9 cellular contexts compared by ENCODE assay signal in the genomic region with DNA sequence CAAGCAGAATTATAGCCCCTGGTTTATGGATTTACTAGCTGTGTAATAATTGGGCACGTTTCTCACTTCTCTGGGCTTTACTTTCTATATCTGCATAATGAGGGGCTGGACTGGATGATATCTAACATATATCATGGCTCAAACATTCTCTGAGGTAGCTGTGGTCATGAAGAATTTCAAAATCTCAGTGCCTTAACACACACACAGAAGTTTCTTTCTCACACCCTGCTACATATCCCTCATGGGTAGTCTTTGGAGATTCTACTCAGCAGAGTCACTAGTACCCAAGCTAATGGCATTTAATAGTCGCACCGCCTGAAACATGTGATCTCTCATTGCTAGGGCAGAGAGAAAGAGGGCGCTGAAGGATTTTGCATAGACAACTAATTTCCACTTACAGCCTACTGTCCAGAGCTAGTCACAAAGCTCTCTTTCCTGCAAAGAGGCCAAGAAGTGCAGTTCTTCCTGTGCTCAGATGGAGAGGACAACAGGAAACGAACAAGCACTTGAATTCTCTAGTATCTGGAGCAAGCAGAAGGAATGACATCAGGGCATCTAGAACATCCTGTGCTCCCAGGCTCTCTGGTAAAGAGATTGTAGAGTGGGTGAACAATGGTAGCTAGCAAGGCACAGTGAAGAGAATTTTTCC.
A peak's percentile ranks its signal among the peaks of the same experiment; 100 is the strongest.
DNase-seq lines count a peak whose midpoint lies in the region; TF ChIP-seq lines count a peak whose summit lies in the region.
"Had no signal": no experiment of that assay in that cellular context is flagged by ENCODE, and none has a peak within 500 bp of the region (broad histone marks: within the 10 kb centered on the region; RNA-seq: fewer than 3 reads in every experiment).

No MANE protein-coding gene starts in this region.

- in situ Hi-C loops in brain microvascular endothelial cell (cut with HindIII; ENCODE audit: low pct_ligation_motif_present, low sequenced_read_pairs), result no loop called here

- H3K27me3 ChIP-seq in brain microvascular endothelial cell (replicated peaks) (no peaks in the 10 kb centered on the region), subcutaneous abdominal adipose tissue (ENCODE audit: control insufficient read depth in 5 of 5, insufficient read depth in 4 of 5, low read length in 5 of 5) (no peaks in the 10 kb centered on the region)

- no peaks in the 10 kb centered on the region for H3K36me3 Mint-ChIP-seq in Calu3 (ENCODE audit: insufficient read depth, unreplicated experiment)

- BruUV-seq in Calu3 (replicated peaks; lab: Mats Ljungman, UMichigan), result no TSS peak

- no peaks in the 10 kb centered on the region for H3K9me3 ChIP-seq in subcutaneous abdominal adipose tissue (ENCODE audit: control insufficient read depth in 5 of 5, low read length in 5 of 5)

- peak; percentile 24 for TF ChIP-seq CTCF in brain microvascular endothelial cell (IDR thresholded peaks at IDR 0.05; ENCODE audit: low read depth, low read length, missing control alignments)
- TF ChIP-seq CTCF in Calu3 (IDR thresholded peaks at IDR 0.05; ENCODE audit: unreplicated experiment), result no peak

- no peak overlapping the region for H3K27ac Mint-ChIP-seq in Calu3 (ENCODE audit: unreplicated experiment)

- no peaks in the 10 kb centered on the region for H3K27me3 Mint-ChIP-seq in Calu3 (ENCODE audit: unreplicated experiment)

- H3K9me3 Mint-ChIP-seq in Calu3 (ENCODE audit: low read depth, unreplicated experiment), result no peaks in the 10 kb centered on the region

- intact Hi-C loops in Calu3 (cut with micrococcal nuclease; ENCODE audit: unreplicated experiment), result loop anchor here (5.0 kb wide), 1 partner anchor 176 kb away; no protein-coding TSS in a partner anchor

- peaks cover 5 to 24% (median 21%) of the 10 kb centered on the region in 5 donors for H3K4me1 ChIP-seq in subcutaneous abdominal adipose tissue (ENCODE audit: control insufficient read depth in 5 of 5, insufficient read depth in 5 of 5, low read length in 5 of 5)

- no peaks in the 10 kb centered on the region for H3K36me3 ChIP-seq in brain microvascular endothelial cell (replicated peaks)
- H3K36me3 ChIP-seq in subcutaneous abdominal adipose tissue (ENCODE audit: control insufficient read depth in 5 of 5, insufficient read depth in 5 of 5, low read length in 5 of 5), result no peaks in the 10 kb centered on the region

- no peak overlapping the region for H3K4me3 ChIP-seq in brain microvascular endothelial cell (ENCODE audit: low read depth, low read length)
- H3K4me3 ChIP-seq in subcutaneous abdominal adipose tissue (ENCODE audit: low read depth in 1 of 5, low read length in 5 of 5), result peak overlapping the region in 1 of 5 donors; percentile 4

- H3K27ac ChIP-seq in brain microvascular endothelial cell (peak overlapping the region; percentile 1), subcutaneous abdominal adipose tissue (ENCODE audit: low read depth, low read length) (peak overlapping the region; percentile 60)

- H3K9ac ChIP-seq in subcutaneous abdominal adipose tissue (ENCODE audit: low read length in 5 of 5), result no peak overlapping the region

- no peak overlapping the region for H3K4me3 Mint-ChIP-seq in Calu3 (ENCODE audit: low read depth, unreplicated experiment)

- DNase-seq in HS-5 (ENCODE audit: low read depth), result peak; percentile 37
- DNase-seq in brain microvascular endothelial cell, result peak; percentile 56
- DNase-seq in kidney tubule cell (ENCODE audit: low spot score), result peak; percentile 67
- DNase-seq in activated naive CD4-positive, alpha-beta T cell treated with anti-CD3 and anti-CD28 coated beads, Interleukin-2, amount 50 U/mL, for 16 hours, result no peak
- DNase-seq in stimulated activated CD4-positive, alpha-beta T cell treated with anti-CD3 and anti-CD28 coated beads, Interleukin-12 subunit alpha, Interleukin-12 subunit beta, amount 100 ng/mL, for 4 hours, result no peak
- no peak for DNase-seq in NCI-H2107 (lab: John Stamatoyannopoulos, UW)
- DNase-seq in Calu3, result no peak
- DNase-seq: NCI-H1436 had no signal

- CTCF ChIA-PET in Calu3 (lab: Charles Lee), result interaction anchor here (0.8 kb wide), 1 partner anchor 20 kb away, joined by 4 read pairs; no protein-coding TSS in a partner anchor

- H3K4me1 Mint-ChIP-seq in Calu3 (ENCODE audit: low read depth, unreplicated experiment), result no peaks in the 10 kb centered on the region

Comparison
In these comparisons a context has a peak if more than half of its experiments do, and no peak if none do; other contexts are left out.
1. DNase-seq: peak in HS-5 (single experiment), brain microvascular endothelial cell (single experiment) and kidney tubule cell (single experiment); none in activated naive CD4-positive, alpha-beta T cell treated with anti-CD3 and anti-CD28 coated beads, Interleukin-2, amount 50 U/mL, for 16 hours (single experiment), stimulated activated CD4-positive, alpha-beta T cell treated with anti-CD3 and anti-CD28 coated beads, Interleukin-12 subunit alpha, Interleukin-12 subunit beta, amount 100 ng/mL, for 4 hours (single experiment), NCI-H2107 (single experiment) and Calu3 (single experiment).